ENCODE assay signal across 1 cellular context in genomic region chr12:127389923-127390322, GRCh38.
TF ChIP-seq lines count a peak whose summit lies in the region.

No MANE protein-coding gene starts in this region.

TF ChIP-seq in H1, 55 proteins besides CTCF, POLR2A, EP300 and RAD21:
- TF ChIP-seq CEBPB (IDR thresholded peaks at IDR 0.05; ENCODE audit: low read depth, low read length) (0 out of 2 replicates have a peak, but pooled peaks have one; percentile 23), CTBP2 (IDR thresholded peaks at IDR 0.05; ENCODE audit: borderline replicate concordance, insufficient read depth, insufficient read length, low read length) (no peak), JUND (IDR thresholded peaks at IDR 0.05; ENCODE audit: low read length) (peak; percentile 39; the same call in 1 of the 2 replicates), RFX5 (IDR thresholded peaks at IDR 0.05; ENCODE audit: borderline replicate concordance, low read depth, low read length) (no peak), TEAD4 (IDR thresholded peaks at IDR 0.05; ENCODE audit: low read depth, low read length) (peak; percentile 73), BCL11A (IDR thresholded peaks at IDR 0.05; ENCODE audit: low read depth in 2 of 2, low read length in 2 of 2) (no peak)
TF ChIP-seq in H1: peak in this region for 3.
